23 cellular contexts compared by ENCODE assay signal in genomic region chr12:92640686-92641085, GRCh38.
"Had no signal": no experiment of that assay in that cellular context is flagged by ENCODE, and none has a peak within 500 bp of the region (broad histone marks: within the 10 kb centered on the region; RNA-seq: fewer than 3 reads in every experiment).

No MANE protein-coding gene starts in this region.

- H3K36me3 Mint-ChIP-seq: activated CD8-positive, alpha-beta memory T cell treated with anti-CD3 and anti-CD28 coated beads, Interleukin-2, amount 10 ng/mL, durations not matched to agents 7 days and 5 days; activated naive CD4-positive, alpha-beta T cell treated with anti-CD3 and anti-CD28 coated beads, Interleukin-2, amount 10 ng/mL, durations not matched to agents 7 days and 5 days; WTC11 had no signal

- ATAC-seq: activated CD8-positive, alpha-beta memory T cell treated with anti-CD3 and anti-CD28 coated beads, Interleukin-2, amount 10 ng/mL, durations not matched to agents 7 days and 5 days; activated T-cell treated with anti-CD3 and anti-CD28 coated beads, Interleukin-2, amount 50 U/mL, for 4 hours; T-helper 17 cell; WTC11 had no signal

- H3K27ac Mint-ChIP-seq: activated CD4-positive, alpha-beta T cell treated with anti-CD3 and anti-CD28 coated beads, Interleukin-2, amount 10 ng/mL, durations not matched to agents 24 days and 14 days; activated CD8-positive, alpha-beta memory T cell treated with anti-CD3 and anti-CD28 coated beads, Interleukin-2, amount 10 ng/mL, durations not matched to agents 7 days and 5 days; activated naive CD4-positive, alpha-beta T cell treated with anti-CD3 and anti-CD28 coated beads, Interleukin-2, amount 10 ng/mL, durations not matched to agents 7 days and 5 days; activated naive CD8-positive, alpha-beta T cell treated with anti-CD3 and anti-CD28 coated beads for 36 hours; activated T-helper 2 cell treated with anti-CD3 and anti-CD28 coated beads, Interferon-gamma antibody, Interleukin-2, Interleukin-4, amounts not matched to agents 10 μg/mL and 5 μg/mL and 100 μg/mL, durations not matched to agents 14 hours and 24 hours and 36 hours; T-helper 17 cell; WTC11 had no signal

- H3K4me1 Mint-ChIP-seq: activated CD4-positive, alpha-beta T cell treated with anti-CD3 and anti-CD28 coated beads, Interleukin-2, amount 10 ng/mL, durations not matched to agents 24 days and 14 days; activated CD8-positive, alpha-beta memory T cell treated with anti-CD3 and anti-CD28 coated beads, Interleukin-2, amount 10 ng/mL, durations not matched to agents 7 days and 5 days; activated naive CD4-positive, alpha-beta T cell treated with anti-CD3 and anti-CD28 coated beads, Interleukin-2, amount 10 ng/mL, durations not matched to agents 7 days and 5 days; activated naive CD8-positive, alpha-beta T cell treated with anti-CD3 and anti-CD28 coated beads for 36 hours; T-helper 17 cell had no signal

- H3K27me3 Mint-ChIP-seq: activated CD4-positive, alpha-beta T cell treated with anti-CD3 and anti-CD28 coated beads, Interleukin-2, amount 10 ng/mL, durations not matched to agents 24 days and 14 days; activated CD8-positive, alpha-beta memory T cell treated with anti-CD3 and anti-CD28 coated beads, Interleukin-2, amount 10 ng/mL, durations not matched to agents 7 days and 5 days; activated naive CD4-positive, alpha-beta T cell treated with anti-CD3 and anti-CD28 coated beads, Interleukin-2, amount 10 ng/mL, durations not matched to agents 7 days and 5 days; activated naive CD8-positive, alpha-beta T cell treated with anti-CD3 and anti-CD28 coated beads for 36 hours; T-helper 17 cell had no signal

- H3K4me3 Mint-ChIP-seq: activated CD4-positive, alpha-beta T cell treated with anti-CD3 and anti-CD28 coated beads, Interleukin-2, amount 10 ng/mL, durations not matched to agents 24 days and 14 days; activated CD8-positive, alpha-beta memory T cell treated with anti-CD3 and anti-CD28 coated beads, Interleukin-2, amount 10 ng/mL, durations not matched to agents 7 days and 5 days; activated naive CD4-positive, alpha-beta T cell treated with anti-CD3 and anti-CD28 coated beads, Interleukin-2, amount 10 ng/mL, durations not matched to agents 7 days and 5 days; activated naive CD8-positive, alpha-beta T cell treated with anti-CD3 and anti-CD28 coated beads for 36 hours; activated T-cell treated with anti-CD3 and anti-CD28 coated beads, Interleukin-2, amount 50 U/mL, for 4 hours; T-helper 17 cell; WTC11 had no signal

- H3K9me3 Mint-ChIP-seq: activated naive CD4-positive, alpha-beta T cell treated with anti-CD3 and anti-CD28 coated beads, Interleukin-2, amount 10 ng/mL, durations not matched to agents 7 days and 5 days; activated T-helper 2 cell treated with anti-CD3 and anti-CD28 coated beads, Interferon-gamma antibody, Interleukin-2, Interleukin-4, amounts not matched to agents 10 μg/mL and 5 μg/mL and 100 μg/mL, durations not matched to agents 14 hours and 24 hours and 36 hours; WTC11 had no signal

- DNase-seq: activated CD4-positive, alpha-beta T cell treated with anti-CD3 and anti-CD28 coated beads, Interleukin-2, amount 10 ng/mL, durations not matched to agents 24 days and 14 days; activated CD4-positive, alpha-beta T cell treated with anti-CD3 and anti-CD28 coated beads, Interleukin-2, amount 50 U/mL, for 48 hours; activated CD4-positive, CD25-positive, alpha-beta regulatory T cell treated with anti-CD3 and anti-CD28 coated beads, Interleukin-2, amount 50 U/mL, for 72 hours; activated CD8-positive, alpha-beta memory T cell treated with anti-CD3 and anti-CD28 coated beads, Interleukin-2, amount 10 ng/mL, durations not matched to agents 7 days and 5 days; activated gamma-delta T cell treated with Interleukin-2 at 50 U/mL for 16 hours; activated naive CD4-positive, alpha-beta T cell treated with anti-CD3 and anti-CD28 coated beads, Interleukin-2, amount 10 ng/mL, durations not matched to agents 7 days and 5 days; activated naive CD8-positive, alpha-beta T cell treated with anti-CD3 and anti-CD28 coated beads for 36 hours; activated T-cell treated with anti-CD3 and anti-CD28 coated beads, Interleukin-2, amount 50 U/mL, for 4 hours; adrenal gland; anterior cingulate cortex; caudate nucleus; NCI-H1092; NCI-H1417 treated with DMSO at 0.1 percent for 48 hours; NCI-H1694; NCI-H2029; NCI-H446; NCI-H524; NCI-H748 treated with DMSO at 0.1 percent for 48 hours; SIG-M5; T-helper 17 cell; T-helper 9 cell had no signal
